10 cellular contexts compared by ENCODE assay signal in the genomic region with DNA sequence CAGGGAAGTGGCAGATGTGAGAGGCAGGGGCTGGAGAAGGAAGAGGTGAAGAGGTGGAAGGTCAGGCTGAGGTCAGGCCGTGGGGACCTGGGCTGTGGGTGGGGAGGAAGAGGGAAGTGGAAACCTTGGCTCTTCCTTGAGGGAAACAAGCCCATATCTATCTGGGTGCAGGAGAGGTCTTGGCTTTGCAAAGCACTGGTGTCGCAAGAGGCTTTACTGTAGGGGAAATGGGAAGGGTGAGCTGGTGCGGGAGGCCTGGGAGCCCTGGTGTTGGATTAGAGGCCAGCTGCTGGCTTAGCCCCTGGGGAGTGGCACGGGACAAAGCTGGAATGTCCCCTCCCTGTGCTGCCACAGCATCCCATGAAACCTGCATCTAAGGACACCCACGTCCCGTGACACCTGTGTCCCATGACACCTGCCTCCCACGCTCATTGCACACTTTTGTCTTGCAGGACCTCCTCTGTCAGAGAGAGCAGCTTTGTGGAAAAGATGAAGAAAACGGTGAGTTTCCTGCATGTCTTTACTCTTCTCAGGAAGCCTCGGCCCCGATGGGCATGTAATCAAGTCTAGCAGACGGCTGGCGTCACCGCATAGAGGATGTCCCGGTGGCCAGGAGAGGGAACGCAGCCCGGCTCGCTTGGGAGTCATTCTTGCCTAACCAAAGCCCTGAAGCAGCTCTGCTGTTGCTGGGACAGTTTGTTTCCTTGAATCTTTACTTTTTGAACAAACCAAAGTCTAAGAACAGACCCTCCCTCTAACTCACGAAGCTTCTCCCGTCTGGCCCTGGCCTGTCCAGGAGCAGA. TPM values are rescaled to one million over a fixed set of nuclear protein-coding genes. Genes with fewer than 3 reads are reported as not detected.
DNase-seq lines count a peak whose midpoint lies in the region; ATAC-seq and TF ChIP-seq lines count a peak whose summit lies in the region.
"Had no signal": no experiment of that assay in that cellular context is flagged by ENCODE, and none has a peak within 500 bp of the region (broad histone marks: within the 10 kb centered on the region; RNA-seq: fewer than 3 reads in every experiment).

No MANE protein-coding gene starts in this region.

- no peak overlapping the region for H4K8ac ChIP-seq in IMR-90 (ENCODE audit: low read depth in 2 of 2, low read length in 2 of 2)

- BruUV-seq in IMR-90 (replicated peaks; lab: Mats Ljungman, UMichigan) = no TSS peak

- H2BK15ac ChIP-seq in IMR-90 (ENCODE audit: low read depth, low read length) = no peak overlapping the region

- no peak overlapping the region for H3K56ac ChIP-seq in IMR-90 (ENCODE audit: extremely low read depth, insufficient read depth, low read length)

- WGBS in IMR-90 (ENCODE audit: extremely low coverage in 2 of 2, insufficient read length in 1 of 2), 2 experiments = 70% methylated on average over 9 of the region's 19 CpGs; no CpG with 5 or more reads in 1 of the 2 experiments

- intact Hi-C loops in IMR-90 (cut with micrococcal nuclease) = no loop called here

- no peak overlapping the region for H3K4ac ChIP-seq in IMR-90 (ENCODE audit: low read depth, low read length)

- no peak overlapping the region for H4K5ac ChIP-seq in IMR-90 (ENCODE audit: low read depth, low read length)

- H3K9ac ChIP-seq in IMR-90 (ENCODE audit: low read depth, low read length) = no peak overlapping the region

- H3K4me3 ChIP-seq in AG10803 (ENCODE audit: low read length) (no peak overlapping the region), IMR-90 (ENCODE audit: insufficient read depth, low read depth, low read length) (no peak overlapping the region), choroid plexus epithelial cell (ENCODE audit: low read depth, low read length) (no peak overlapping the region)

- dilution Hi-C loops in IMR-90 (cut with HindIII; ENCODE audit: low sequenced_read_pairs, unreplicated experiment) = no loop called here

- no peaks in the 10 kb centered on the region for H3K9me3 ChIP-seq in IMR-90 (ENCODE audit: control insufficient read depth, insufficient read depth, low read length)

- H2BK120ac ChIP-seq in IMR-90 (ENCODE audit: low read depth, low read length) = no peak overlapping the region

- H3K27ac ChIP-seq in IMR-90 (ENCODE audit: insufficient read depth, low read length) = no peak overlapping the region

- H3K14ac ChIP-seq in IMR-90 (replicated peaks; ENCODE audit: low read depth, low read length) = no peak overlapping the region; the same call in 1 of the 2 replicates

- TF ChIP-seq RAD21 in IMR-90 (IDR thresholded peaks at IDR 0.05; ENCODE audit: low read length) = no peak

- peaks cover 14% of the 10 kb centered on the region; the same call in 1 of the 2 replicates for H3K36me3 ChIP-seq in IMR-90 (ENCODE audit: control insufficient read depth, insufficient read depth, low read length)

- no peak overlapping the region for H2AK5ac ChIP-seq in IMR-90 (ENCODE audit: low read depth, low read length)

- no peaks in the 10 kb centered on the region for H3K27me3 ChIP-seq in IMR-90 (ENCODE audit: control insufficient read depth, insufficient read depth, low read length)

- H2AK9ac ChIP-seq in IMR-90 (replicated peaks; ENCODE audit: low read depth, low read length, poor library complexity) = no peak overlapping the region

- H3K9me1 ChIP-seq in IMR-90 (ENCODE audit: insufficient read depth, low read length) = peaks cover 9% of the 10 kb centered on the region

- no peak overlapping the region for H2BK5ac ChIP-seq in IMR-90 (ENCODE audit: low read depth, low read length, poor library complexity, severe bottlenecking)

- peaks cover 10% of the 10 kb centered on the region; the same call in 1 of the 2 replicates for H3K4me1 ChIP-seq in IMR-90 (ENCODE audit: control insufficient read depth, insufficient read depth, low read length)

- POLR2A ChIA-PET in IMR-90 (lab: Charles Lee; ENCODE audit: unreplicated experiment) = interaction anchor here (0.6 kb wide), 1 partner anchor 1388 kb away, joined by 4 read pairs; no protein-coding TSS in a partner anchor

- DNase-seq in AG10803 (ENCODE audit: low read depth) (peak; percentile 39), IMR-90 (no peak), choroid plexus epithelial cell (ENCODE audit: low read depth) (no peak), mesenteric fat pad (ENCODE audit: low spot score) (peak; percentile 91), NCI-H2227 treated with DMSO at 0.1 percent for 48 hours (lab: John Stamatoyannopoulos, UW) (no peak), kidney glomerular epithelial cell (lab: John Stamatoyannopoulos, UW) (no peak)
- DNase-seq: activated CD8-positive, alpha-beta T cell treated with anti-CD3 and anti-CD28 coated beads for 36 hours; NCI-H146 had no signal

- peaks cover 0 to 27% of the 10 kb centered on the region in 2 experiments; a peak in 3 of 4 replicates for H3K79me1 ChIP-seq in IMR-90 (ENCODE audit: low read depth in 1 of 2, low read length in 2 of 2)

- no peaks in the 10 kb centered on the region for H4K20me1 ChIP-seq in IMR-90 (ENCODE audit: insufficient read depth, low read length)

- peak; percentile 16; the same call in 1 of the 2 replicates for TF ChIP-seq CTCF in AG10803 (conservative IDR thresholded peaks at IDR 0.05; ENCODE audit: low read length)
- no peak for TF ChIP-seq CTCF in IMR-90 (conservative IDR thresholded peaks at IDR 0.05; ENCODE audit: low read depth, low read length)
- TF ChIP-seq CTCF in choroid plexus epithelial cell (conservative IDR thresholded peaks at IDR 0.05; ENCODE audit: low read depth, low read length) = peak; percentile 23

- no peak for ATAC-seq in IMR-90 (ENCODE audit: low read depth)
- ATAC-seq in HG03097 (IDR thresholded peaks at IDR 0.05; ENCODE audit: low FRiP score, unreplicated experiment) = no peak
- ATAC-seq in HG02798 (IDR thresholded peaks at IDR 0.05; ENCODE audit: poor library complexity, unreplicated experiment) = no peak
- ATAC-seq: activated CD8-positive, alpha-beta T cell treated with anti-CD3 and anti-CD28 coated beads for 36 hours had no signal

- H3K23ac ChIP-seq in IMR-90 (ENCODE audit: low read depth, low read length) = no peak overlapping the region

- H4K91ac ChIP-seq in IMR-90 (ENCODE audit: insufficient read depth, low read depth, low read length) = no peak overlapping the region

- no peak overlapping the region for H2BK20ac ChIP-seq in IMR-90 (ENCODE audit: low read depth, low read length)

- in situ Hi-C loops in IMR-90 (cut with MboI; ENCODE audit: low sequenced_read_pairs) = no loop called here

- no peak overlapping the region for H3K4me2 ChIP-seq in IMR-90 (ENCODE audit: low read depth, low read length)

- H3K18ac ChIP-seq in IMR-90 (ENCODE audit: low read depth, low read length) = no peak overlapping the region

- TF ChIP-seq POLR2A in IMR-90 (IDR thresholded peaks at IDR 0.05; ENCODE audit: low read depth, low read length) = no peak

- CTCF ChIA-PET in IMR-90 (lab: Yijun Ruan, JAX) = interaction anchor here (1.5 kb wide), 1 partner anchor 39 kb away, joined by 4 read pairs; no protein-coding TSS in a partner anchor

- no peak overlapping the region for H2AFZ ChIP-seq in IMR-90 (replicated peaks; ENCODE audit: low read length, poor library complexity)

TF ChIP-seq in IMR-90, 13 proteins besides CTCF, POLR2A, EP300 and RAD21:
- no peak for TF ChIP-seq FOS (IDR thresholded peaks at IDR 0.05; ENCODE audit: low read depth, low read length)
- peak; percentile 55 for TF ChIP-seq CEBPB (IDR thresholded peaks at IDR 0.05; ENCODE audit: low read depth, low read length)

RNA-seq across cellular contexts. Expression of gene TMEM120A, which starts 22.2 kb away (rescaled TPM):
- total RNA-seq in IMR-90 (2012; rRNA removed) (23.1 and 32.1 TPM in 2 replicates), mesenteric fat pad (93.8 TPM)
- 33.8 and 39.3 TPM in 2 replicates for polyA plus RNA-seq in IMR-90 (2012; rRNA removed)
- polyA plus RNA-seq in IMR-90 (2012; cell fraction: cytosol; rRNA removed) = 13.7 and 39.5 TPM in 2 replicates
- polyA plus RNA-seq in IMR-90 (2012; cell fraction: nucleus; rRNA removed; ENCODE audit: low replicate concordance) = 76.5 and 138 TPM in 2 replicates

RNA-seq across cellular contexts. Expression of gene POR, which starts 57.2 kb away (rescaled TPM):
- 25.3 and 25.5 TPM in 2 replicates for total RNA-seq in IMR-90 (2012; rRNA removed)
- polyA plus RNA-seq in IMR-90 (2012; rRNA removed) = 42.2 and 60.4 TPM in 2 replicates
- 31.0 and 59.1 TPM in 2 replicates for polyA plus RNA-seq in IMR-90 (2012; cell fraction: cytosol; rRNA removed)
- 74.8 and 189 TPM in 2 replicates for polyA plus RNA-seq in IMR-90 (2012; cell fraction: nucleus; rRNA removed; ENCODE audit: low replicate concordance)
- total RNA-seq in mesenteric fat pad = 507 TPM

Comparison
In these comparisons a context has a peak if more than half of its experiments do, and no peak if none do; other contexts are left out.
1. DNase-seq: peak in AG10803 (single experiment) and mesenteric fat pad (single experiment); none in IMR-90 (single experiment), choroid plexus epithelial cell (single experiment), NCI-H2227 treated with DMSO at 0.1 percent for 48 hours (single experiment) and kidney glomerular epithelial cell (single experiment).
2. RNA of gene POR, which starts 57.2 kb away (total RNA-seq): 507 TPM in mesenteric fat pad (single experiment); 25.3 to 25.5 TPM in IMR-90; every median in the first group is over 10 times any median in the second.